Comparison of ENCODE assay signal across 22 cellular contexts in genomic region chr7:123122951-123123350, GRCh38.
"Had no signal": no experiment of that assay in that cellular context is flagged by ENCODE, and none has a peak within 500 bp of the region (broad histone marks: within the 10 kb centered on the region; RNA-seq: fewer than 3 reads in every experiment).

No MANE protein-coding gene starts in this region.

- ATAC-seq: activated T-cell treated with anti-CD3 and anti-CD28 coated beads, Interleukin-2, amount 50 U/mL, for 4 hours; foreskin keratinocyte; left ventricle myocardium superior; natural killer cell; stimulated activated naive CD8-positive, alpha-beta T cell treated with anti-CD3 and anti-CD28 coated beads, Interleukin-15, Interleukin-2, amounts not matched to agents 100 U/mL and 50 U/mL, for 24 hours; WTC11 had no signal

- H3K4me1 ChIP-seq: adrenal gland, foreskin keratinocyte, upper lobe of left lung had no signal

- DNase-seq: activated CD4-positive, alpha-beta T cell treated with anti-CD3 and anti-CD28 coated beads, Interleukin-2, amount 50 U/mL, for 4 hours; activated CD8-positive, alpha-beta memory T cell treated with anti-CD3 and anti-CD28 coated beads, Interleukin-2, amount 50 U/mL, for 48 hours; activated naive CD4-positive, alpha-beta T cell; activated T-cell treated with anti-CD3 and anti-CD28 coated beads, Interleukin-2, amount 50 U/mL, for 4 hours; adrenal gland; central memory CD4-positive, alpha-beta T cell; endodermal cell; foreskin keratinocyte; glutamatergic neuron; immature natural killer cell; left ventricle myocardium superior; mammary epithelial cell; natural killer cell; stimulated activated CD4-positive, alpha-beta T cell treated with anti-CD3 and anti-CD28 coated beads, Interleukin-4, amount 100 ng/mL, for 4 hours; stimulated activated naive CD8-positive, alpha-beta T cell treated with anti-CD3 and anti-CD28 coated beads, Interleukin-15, Interleukin-2, amounts not matched to agents 100 U/mL and 50 U/mL, for 24 hours; T1000; upper lobe of left lung had no signal

- FAIRE-seq: astrocyte had no signal

- H3K36me3 ChIP-seq: adrenal gland, upper lobe of left lung had no signal

- H3K27ac ChIP-seq: adrenal gland, coronary artery, epithelial cell of prostate, foreskin keratinocyte, hepatocyte, upper lobe of left lung had no signal

- H3K9me3 ChIP-seq: adrenal gland, upper lobe of left lung had no signal

- H3K4me3 ChIP-seq: adrenal gland, coronary artery, hepatocyte, upper lobe of left lung had no signal
